In the genomic region with DNA sequence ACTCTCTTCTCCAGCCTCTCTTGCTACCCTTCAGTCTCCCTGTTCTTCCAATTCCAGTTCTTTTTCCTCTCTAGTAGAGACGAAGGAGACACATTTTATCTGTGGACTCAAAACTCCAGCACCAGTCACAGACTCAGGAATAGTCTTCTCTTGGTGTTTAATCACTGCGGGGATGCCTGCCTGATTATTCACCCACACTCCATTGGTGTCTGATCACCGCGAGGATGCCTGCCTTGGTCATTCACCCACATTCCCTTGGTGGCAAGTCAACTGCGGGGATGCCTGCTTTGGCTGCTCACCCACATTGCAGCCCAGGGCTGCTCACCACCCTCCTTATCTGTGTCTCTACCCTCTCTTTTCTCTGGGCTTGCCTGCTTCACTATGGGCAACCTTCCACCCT, we compare ENCODE assay signal across 7 cellular contexts.
DNase-seq lines count a peak whose midpoint lies in the region; ATAC-seq, FAIRE-seq and TF ChIP-seq lines count a peak whose summit lies in the region.
"Not testable (repeated sequence)": the region's sequence is repeated elsewhere in the genome, so short reads cannot be mapped to it uniquely, and the experiment has no call there.

No MANE protein-coding gene starts in this region.

- not testable (repeated sequence) for TF ChIP-seq POLR2A in A549 (IDR thresholded peaks at IDR 0.05; ENCODE audit: low read length)

- H3K27me3 Mint-ChIP-seq in astrocyte (ENCODE audit: low read depth, unreplicated experiment); progenitor cell of endocrine pancreas: not testable (repeated sequence)

- H3K27me3 ChIP-seq in astrocyte (ENCODE audit: insufficient read depth, low read length) = not testable (repeated sequence)

- H2AFZ ChIP-seq in astrocyte (ENCODE audit: low read depth, low read length) = not testable (repeated sequence)

- not testable (repeated sequence) for TF ChIP-seq EP300 in A549 (IDR thresholded peaks at IDR 0.05)

- H3K79me2 ChIP-seq in astrocyte (ENCODE audit: insufficient read depth, low read length) = peaks cover 48% of the 10 kb centered on the region

- not testable (repeated sequence) for H3K36me3 Mint-ChIP-seq in astrocyte (ENCODE audit: low read depth, unreplicated experiment); progenitor cell of endocrine pancreas (ENCODE audit: insufficient read depth)

- H3K4me2 ChIP-seq in A549 = not testable (repeated sequence)
- H3K4me2 ChIP-seq in astrocyte (ENCODE audit: low read length) = peak overlapping the region; percentile 52

- not testable (repeated sequence) for H3K4me3 Mint-ChIP-seq in astrocyte (ENCODE audit: unreplicated experiment); progenitor cell of endocrine pancreas (ENCODE audit: low read depth)

- CTCF ChIA-PET in A549 (lab: Yijun Ruan, JAX) = not testable (repeated sequence)

- H4K20me1 ChIP-seq in astrocyte (ENCODE audit: insufficient read depth, low read length) = not testable (repeated sequence)

- H3K36me3 ChIP-seq in astrocyte (ENCODE audit: insufficient read depth, low read length) = not testable (repeated sequence)

- POLR2A ChIA-PET in A549 (lab: Yijun Ruan, JAX) = not testable (repeated sequence)

- peak overlapping the region in 1 of 2 experiments; percentile 52; a peak in 2 of 6 replicates for H3K27ac ChIP-seq in A549
- peak overlapping the region; percentile 75 for H3K27ac ChIP-seq in astrocyte (ENCODE audit: low read depth, low read length)

- H3K9me3 ChIP-seq in A549; astrocyte (ENCODE audit: insufficient read depth, low read depth, low read length): not testable (repeated sequence)

- TF ChIP-seq RAD21 in A549 (conservative IDR thresholded peaks at IDR 0.05 in 1 of 2, IDR thresholded peaks at IDR 0.05 in 1 of 2) = not testable (repeated sequence)

- TF ChIP-seq CTCF in A549 (IDR thresholded peaks at IDR 0.05); astrocyte (IDR thresholded peaks at IDR 0.05; ENCODE audit: insufficient read depth, low read depth, low read length); progenitor cell of endocrine pancreas (IDR thresholded peaks at IDR 0.05; ENCODE audit: unreplicated experiment): not testable (repeated sequence)

- H3K4me1 ChIP-seq in A549 = not testable (repeated sequence)
- H3K4me1 ChIP-seq in astrocyte (ENCODE audit: insufficient read depth, low read length) = peaks cover 18% of the 10 kb centered on the region

- H3K4me1 Mint-ChIP-seq in astrocyte (ENCODE audit: low read depth, unreplicated experiment); progenitor cell of endocrine pancreas (ENCODE audit: low read depth): not testable (repeated sequence)

- not testable (repeated sequence) for FAIRE-seq in A549 (lab: Jason Lieb, UNC); RCC 7860 (lab: Jason Lieb, UNC); astrocyte (lab: Jason Lieb, UNC)

- H3K9me3 Mint-ChIP-seq in astrocyte (ENCODE audit: unreplicated experiment); progenitor cell of endocrine pancreas (ENCODE audit: low read depth): not testable (repeated sequence)

- DNase-seq in A549 (ENCODE audit: low read depth in 1 of 2, low spot score in 1 of 2); progenitor cell of endocrine pancreas (ENCODE audit: low spot score, unreplicated experiment): not testable (repeated sequence)
- DNase-seq in EH (ENCODE audit: low read depth) = peak; percentile 79
- peak; percentile 62 for DNase-seq in HS-27A (ENCODE audit: low read depth)
- peak; percentile 53 for DNase-seq in RCC 7860 (ENCODE audit: low spot score)
- peak; percentile 81 for DNase-seq in astrocyte (ENCODE audit: low read depth)
- DNase-seq in myocyte (ENCODE audit: low read depth) = peak; percentile 71

- WGBS in A549 (ENCODE audit: missing lambda C conversion rate) = 56% methylated on average over 5 of the region's 5 CpGs

- H3K9ac ChIP-seq in astrocyte (ENCODE audit: low read length) = peak overlapping the region; percentile 55

- not testable (repeated sequence) for H3K4me3 ChIP-seq in A549; astrocyte (ENCODE audit: insufficient read depth, low read depth, low read length)

- H3K27ac Mint-ChIP-seq in astrocyte (ENCODE audit: unreplicated experiment) = not testable (repeated sequence)
- peak overlapping the region; percentile 22 for H3K27ac Mint-ChIP-seq in progenitor cell of endocrine pancreas

- not testable (repeated sequence) for ATAC-seq in A549

TF ChIP-seq in A549, 52 proteins besides CTCF, POLR2A, EP300 and RAD21:
- not testable (repeated sequence) for TF ChIP-seq FOSL2 (IDR thresholded peaks at IDR 0.05)
- 0 out of 2 replicates have a peak, but pooled peaks have one; percentile 8 for TF ChIP-seq FOSL2 (CRISPR knock-in tag; IDR thresholded peaks at IDR 0.05)
